In the genomic region with DNA sequence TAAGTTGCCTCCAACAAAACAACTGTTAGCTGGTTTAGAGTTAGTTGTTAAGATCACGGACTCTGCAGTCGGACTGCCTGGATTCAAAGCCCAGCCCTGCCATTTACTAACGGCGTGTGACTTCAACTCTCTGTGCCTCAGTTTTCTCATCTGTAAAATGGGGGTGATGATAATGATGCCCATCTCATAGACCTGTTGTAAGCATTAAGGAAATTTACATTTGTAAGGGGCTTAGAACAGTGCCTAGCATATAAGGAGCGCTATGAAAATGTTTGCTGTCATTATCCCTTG, we compare ENCODE assay signal across 36 cellular contexts. TPM values are rescaled to one million over a fixed set of nuclear protein-coding genes. Genes with fewer than 3 reads are reported as not detected.
"Had no signal": no experiment of that assay in that cellular context is flagged by ENCODE, and none has a peak within 500 bp of the region (broad histone marks: within the 10 kb centered on the region; RNA-seq: fewer than 3 reads in every experiment).

No MANE protein-coding gene starts in this region.

- H3K36me3 ChIP-seq: neutrophil, ovary, spleen, suprapubic skin, tibial artery, transverse colon, upper lobe of right lung, uterus had no signal

- H3K4me1 ChIP-seq: parathyroid adenoma, psoas muscle, testis, tibial artery, transverse colon, upper lobe of right lung, uterus had no signal

- H3K4me2 ChIP-seq: smooth muscle cell had no signal

- H3K27me3 ChIP-seq: ovary, spleen, suprapubic skin, testis, transverse colon, upper lobe of right lung, uterus had no signal

- H3K9ac ChIP-seq: parathyroid adenoma had no signal

- H3K4me3 ChIP-seq: ovary, psoas muscle, skin epidermis, smooth muscle cell, suprapubic skin, testis, tibial artery, transverse colon, upper lobe of right lung, uterus had no signal

- DNase-seq: naive B cell; naive thymus-derived CD8-positive, alpha-beta T cell; nephron progenitor cell; nucleus accumbens; ovary; posterior cingulate gyrus; psoas muscle; right cardiac atrium; spleen; stimulated activated CD4-positive, alpha-beta T cell treated with anti-CD3 and anti-CD28 coated beads, Interleukin-12 subunit alpha, Interleukin-12 subunit beta, amount 100 ng/mL, for 4 hours; stimulated activated CD4-positive, alpha-beta T cell treated with anti-CD3 and anti-CD28 coated beads, Interleukin-1b, Interleukin-23, amount 100 ng/mL, for 48 hours; stimulated activated CD4-positive, alpha-beta T cell treated with anti-CD3 and anti-CD28 coated beads, Interleukin-4, amount 100 ng/mL, for 1 hour; stimulated activated CD4-positive, alpha-beta T cell treated with anti-CD3 and anti-CD28 coated beads, Interleukin-4, amount 100 ng/mL, for 4 hours; stimulated activated CD8-positive, alpha-beta memory T cell treated with anti-CD3 and anti-CD28 coated beads, Interleukin-4, amount 100 ng/mL, for 48 hours; stimulated activated naive CD4-positive, alpha-beta T cell; stimulated activated naive CD8-positive, alpha-beta T cell treated with anti-CD3 and anti-CD28 coated beads, Interleukin-15, amount 100 ng/mL, for 72 hours; stimulated activated naive CD8-positive, alpha-beta T cell treated with anti-CD3 and anti-CD28 coated beads, Interleukin-15, Interleukin-2, amounts not matched to agents 100 U/mL and 50 U/mL, for 24 hours; substantia nigra; testis; tibial artery; transverse colon; upper lobe of right lung; uterus had no signal

- H3K79me2 ChIP-seq: parathyroid adenoma had no signal

- H3K9me3 ChIP-seq: neutrophil, ovary, psoas muscle, spleen, suprapubic skin, testis, tibial artery, transverse colon, upper lobe of right lung, uterus had no signal

- H2AFZ ChIP-seq: parathyroid adenoma had no signal

- H3K27ac ChIP-seq: neutrophil, ovary, parathyroid adenoma, psoas muscle, spleen, suprapubic skin, testis, tibial artery, transverse colon, upper lobe of right lung, uterus had no signal

- ATAC-seq: naive thymus-derived CD8-positive, alpha-beta T cell; natural killer cell treated with Interleukin-12 subunit alpha and Interleukin-12 subunit beta and Interleukin-15 and Interleukin-18, amount 100 ng/mL, for 72 hours; right cardiac atrium; sciatic nerve; stimulated activated memory B cell treated with anti-CD40 and anti-IgM and Interleukin-4, amounts not matched to agents 10 μg/mL and 1 μg/mL and 100 μg/mL, for 72 hours; stimulated activated naive CD8-positive, alpha-beta T cell treated with anti-CD3 and anti-CD28 coated beads, Interleukin-15, amount 100 ng/mL, for 72 hours; stimulated activated naive CD8-positive, alpha-beta T cell treated with anti-CD3 and anti-CD28 coated beads, Interleukin-15, Interleukin-2, amounts not matched to agents 100 U/mL and 50 U/mL, for 24 hours; upper lobe of right lung had no signal

RNA-seq across cellular contexts. Expression of gene SLC4A1, which starts 0.8 kb away (rescaled TPM):
- total RNA-seq: naive thymus-derived CD8-positive, alpha-beta T cell; natural killer cell treated with Interleukin-12 subunit alpha and Interleukin-12 subunit beta and Interleukin-15 and Interleukin-18, amount 100 ng/mL, for 72 hours; neural crest cell; osteoblast; progenitor cell of endocrine pancreas; renal cortical epithelial cell; smooth muscle cell; transverse colon had no signal
- polyA plus RNA-seq: naive thymus-derived CD8-positive, alpha-beta T cell; ovary; smooth muscle cell; urinary bladder had no signal

RNA-seq across cellular contexts. Expression of gene RUNDC3A, which starts 41.3 kb away (rescaled TPM):
- total RNA-seq: naive thymus-derived CD8-positive, alpha-beta T cell; osteoblast had no signal
- polyA plus RNA-seq: naive thymus-derived CD8-positive, alpha-beta T cell had no signal
